In genomic region chr15:78618490-78618934, GRCh38 we compare ENCODE assay signal across 8 cellular contexts. TPM values are rescaled to one million over a fixed set of nuclear protein-coding genes. Genes with fewer than 3 reads are reported as not detected.
DNase-seq lines count a peak whose midpoint lies in the region; ATAC-seq, FAIRE-seq and TF ChIP-seq lines count a peak whose summit lies in the region.

No MANE protein-coding gene starts in this region.

- ATAC-seq in GM19324 (IDR thresholded peaks at IDR 0.05; ENCODE audit: low FRiP score, unreplicated experiment) (peak; percentile 49), HG02981 (IDR thresholded peaks at IDR 0.05; ENCODE audit: unreplicated experiment) (no peak)

- H3K4me3 ChIP-seq in WERI-Rb-1 (ENCODE audit: low read depth, low read length) (peak overlapping the region; percentile 68), breast epithelium (no peak overlapping the region)

- intact Hi-C loops in breast epithelium (cut with DNase I; ENCODE audit: low total_unique reads) = no loop called here

- DNase-seq in A172 (ENCODE audit: low spot score) = peak; percentile 74
- DNase-seq in NCI-H2196 treated with DMSO at 0.1 percent for 48 hours (lab: John Stamatoyannopoulos, UW; ENCODE audit: unreplicated experiment) = peak; percentile 45
- peak; percentile 95 for DNase-seq in WERI-Rb-1
- DNase-seq in breast epithelium (ENCODE audit: low spot score in 2 of 2) = peak; percentile 73 to 84
- DNase-seq in stimulated activated CD4-positive, alpha-beta T cell treated with anti-CD3 and anti-CD28 coated beads, Interleukin-12 subunit alpha, Interleukin-12 subunit beta, amount 100 ng/mL, for 48 hours (ENCODE audit: low read depth in 2 of 3, low spot score in 1 of 3) = peak; percentile 58 to 94 (median 77)

- peak; percentile 58 for FAIRE-seq in islet of Langerhans (lab: Jason Lieb, UNC)

- no peaks in the 10 kb centered on the region for H3K9me3 ChIP-seq in WERI-Rb-1 (ENCODE audit: severe bottlenecking)
- no peaks in the 10 kb centered on the region for H3K9me3 ChIP-seq in breast epithelium

- TF ChIP-seq CTCF in WERI-Rb-1 (IDR thresholded peaks at IDR 0.05; ENCODE audit: low read depth, low read length) (peak; percentile 77), breast epithelium (IDR thresholded peaks at IDR 0.05) (peak; percentile 80 to 85 (median 84))

- H3K36me3 ChIP-seq in WERI-Rb-1 (peaks cover 62% of the 10 kb centered on the region), breast epithelium (no peaks in the 10 kb centered on the region)

- TF ChIP-seq POLR2A in breast epithelium (IDR thresholded peaks at IDR 0.05) = no peak

- H3K27me3 ChIP-seq in WERI-Rb-1 (ENCODE audit: insufficient read depth, low read depth, severe bottlenecking) (no peaks in the 10 kb centered on the region), breast epithelium (peaks cover 4 to 39% of the 10 kb centered on the region in 2 donors)

- peaks cover 0 to 3% of the 10 kb centered on the region in 2 donors for H3K4me1 ChIP-seq in breast epithelium

- peak overlapping the region; percentile 95 for H3K27ac ChIP-seq in WERI-Rb-1
- no peak overlapping the region for H3K27ac ChIP-seq in breast epithelium

RNA-seq across cellular contexts. Expression of gene CHRNA3, which starts 2.3 kb away (rescaled TPM):
- total RNA-seq in A172 (2014; rRNA removed; shearing (Covaris generic)) = 0.02 and 0.14 TPM in 2 replicates
- under 1 TPM in 2 of 3 donors, not detected in 1; 0.48 to 0.59 TPM for total RNA-seq in breast epithelium

RNA-seq across cellular contexts. Expression of gene CHRNB4, which starts 22.5 kb away (rescaled TPM):
- not detected in 2 replicates for total RNA-seq in A172 (2014; rRNA removed; shearing (Covaris generic))
- not detected for total RNA-seq in breast epithelium

RNA-seq across cellular contexts. Expression of gene CHRNA5, which starts 53.2 kb away (rescaled TPM):
- total RNA-seq in A172 (2014; rRNA removed; shearing (Covaris generic)) = 20.3 and 22.8 TPM in 2 replicates
- 1 to 10 TPM; 1.4 to 4.3 (median 3.1) TPM for total RNA-seq in breast epithelium

Comparison
In these comparisons a context has a peak if more than half of its experiments do, and no peak if none do; other contexts are left out.
1. DNase-seq: peak in every context shown above with its lines; median percentile 95 in WERI-Rb-1; 78 in breast epithelium; 77 in stimulated activated CD4-positive, alpha-beta T cell treated with anti-CD3 and anti-CD28 coated beads, Interleukin-12 subunit alpha, Interleukin-12 subunit beta, amount 100 ng/mL, for 48 hours; 74 in A172; 45 in NCI-H2196 treated with DMSO at 0.1 percent for 48 hours.